Comparison of ENCODE assay signal across 18 cellular contexts in the genomic region with DNA sequence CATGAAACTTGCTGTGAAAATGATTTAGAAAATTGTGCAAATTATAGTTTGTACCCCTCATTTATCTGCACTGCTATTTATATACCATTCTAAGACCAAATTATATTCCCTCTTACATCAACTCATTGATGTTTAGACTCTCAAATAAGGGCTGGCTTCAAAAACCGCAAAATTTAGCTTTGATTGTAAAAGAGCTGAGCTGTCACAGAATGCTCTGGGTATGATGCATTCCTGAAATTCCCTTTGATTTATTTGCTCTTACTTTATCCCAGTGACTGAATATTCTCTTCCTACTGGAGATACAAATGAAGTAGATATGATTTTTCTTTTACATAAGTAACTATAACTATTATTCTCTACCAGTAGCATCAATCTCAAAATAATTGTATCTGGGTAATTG.
A peak's percentile ranks its signal among the peaks of the same experiment; 100 is the strongest.
DNase-seq lines count a peak whose midpoint lies in the region; ATAC-seq, FAIRE-seq and TF ChIP-seq lines count a peak whose summit lies in the region.
"Had no signal": no experiment of that assay in that cellular context is flagged by ENCODE, and none has a peak within 500 bp of the region (broad histone marks: within the 10 kb centered on the region; RNA-seq: fewer than 3 reads in every experiment).

No MANE protein-coding gene starts in this region.

- H3K27ac Mint-ChIP-seq in astrocyte (ENCODE audit: unreplicated experiment) = no peak overlapping the region

- no peak overlapping the region for H3K9ac ChIP-seq in astrocyte (ENCODE audit: low read length)

- no peaks in the 10 kb centered on the region for H3K36me3 Mint-ChIP-seq in astrocyte (ENCODE audit: low read depth, unreplicated experiment)

- H3K79me2 ChIP-seq in astrocyte (ENCODE audit: insufficient read depth, low read length) = no peaks in the 10 kb centered on the region
- H3K79me2 ChIP-seq: hepatocyte had no signal

- TF ChIP-seq CTCF in astrocyte (IDR thresholded peaks at IDR 0.05; ENCODE audit: insufficient read depth, low read depth, low read length) (no peak), foreskin keratinocyte (conservative IDR thresholded peaks at IDR 0.05) (no peak)

- no peaks in the 10 kb centered on the region for H3K9me3 ChIP-seq in astrocyte (ENCODE audit: insufficient read depth, low read depth, low read length)
- H3K9me3 ChIP-seq: adrenal gland, pancreas had no signal

- no peaks in the 10 kb centered on the region for H3K36me3 ChIP-seq in astrocyte (ENCODE audit: insufficient read depth, low read length)
- H3K36me3 ChIP-seq: adrenal gland, pancreas had no signal

- no peak overlapping the region for H3K4me3 Mint-ChIP-seq in astrocyte (ENCODE audit: unreplicated experiment)

- peak; percentile 15 for DNase-seq in AG08395 (ENCODE audit: low spot score)
- peak; percentile 69 for DNase-seq in HT1080 (ENCODE audit: low read depth)
- peak; percentile 41 for DNase-seq in astrocyte (ENCODE audit: low read depth)
- DNase-seq in foreskin keratinocyte = peak; percentile 19 to 59
- DNase-seq in ureter (ENCODE audit: low spot score) = no peak
- DNase-seq in NCI-H748 treated with DMSO at 0.1 percent for 48 hours (lab: John Stamatoyannopoulos, UW) = no peak
- DNase-seq: activated CD4-positive, alpha-beta T cell treated with anti-CD3 and anti-CD28 coated beads, Interleukin-2, amount 50 U/mL, for 48 hours; activated T-cell treated with anti-CD3 and anti-CD28 coated beads, Interleukin-2, amount 50 U/mL, for 48 hours; adrenal gland; NCI-H146; NCI-H446 treated with DMSO at 0.1 percent for 48 hours; pancreas; small intestine had no signal

- peaks cover 10% of the 10 kb centered on the region for H3K4me1 Mint-ChIP-seq in astrocyte (ENCODE audit: low read depth, unreplicated experiment)

- no peaks in the 10 kb centered on the region for H3K4me1 ChIP-seq in astrocyte (ENCODE audit: insufficient read depth, low read length)
- no peaks in the 10 kb centered on the region for H3K4me1 ChIP-seq in foreskin keratinocyte
- H3K4me1 ChIP-seq: adrenal gland had no signal

- H2AFZ ChIP-seq in astrocyte (ENCODE audit: low read depth, low read length) = no peak overlapping the region
- H2AFZ ChIP-seq: hepatocyte had no signal

- H3K4me2 ChIP-seq in astrocyte (ENCODE audit: low read length) = no peak overlapping the region
- H3K4me2 ChIP-seq: hepatocyte had no signal

- no peaks in the 10 kb centered on the region for H3K27me3 Mint-ChIP-seq in astrocyte (ENCODE audit: low read depth, unreplicated experiment)

- H3K9me3 Mint-ChIP-seq in astrocyte (ENCODE audit: unreplicated experiment) = no peaks in the 10 kb centered on the region

- no peak overlapping the region for H3K4me3 ChIP-seq in astrocyte (ENCODE audit: insufficient read depth, low read depth, low read length)
- H3K4me3 ChIP-seq: adrenal gland, hepatocyte, pancreas had no signal

- no peaks in the 10 kb centered on the region for H3K27me3 ChIP-seq in astrocyte (ENCODE audit: insufficient read depth, low read length)
- no peaks in the 10 kb centered on the region for H3K27me3 ChIP-seq in foreskin keratinocyte
- H3K27me3 ChIP-seq: adrenal gland, hepatocyte, pancreas had no signal

- H4K20me1 ChIP-seq in astrocyte (ENCODE audit: insufficient read depth, low read length) = no peaks in the 10 kb centered on the region

- no peak overlapping the region for H3K27ac ChIP-seq in astrocyte (ENCODE audit: low read depth, low read length)
- no peak overlapping the region for H3K27ac ChIP-seq in foreskin keratinocyte
- H3K27ac ChIP-seq: adrenal gland, hepatocyte, pancreas had no signal

- FAIRE-seq in astrocyte (lab: Jason Lieb, UNC) = no peak
- FAIRE-seq: endothelial cell of umbilical vein, pancreas, small intestine, TTC549 had no signal

- ATAC-seq in foreskin keratinocyte (peak; percentile 79), HG02885 (IDR thresholded peaks at IDR 0.05; ENCODE audit: poor library complexity, unreplicated experiment) (no peak), HG03565 (IDR thresholded peaks at IDR 0.05; ENCODE audit: unreplicated experiment) (no peak)

Comparison
In these comparisons a context has a peak if more than half of its experiments do, and no peak if none do; other contexts are left out.
1. DNase-seq: peak in AG08395 (single experiment), HT1080 (single experiment), astrocyte (single experiment) and foreskin keratinocyte (2 of 2); none in ureter (single experiment) and NCI-H748 treated with DMSO at 0.1 percent for 48 hours (single experiment).